Comparison of ENCODE assay signal across 24 cellular contexts in the genomic region with DNA sequence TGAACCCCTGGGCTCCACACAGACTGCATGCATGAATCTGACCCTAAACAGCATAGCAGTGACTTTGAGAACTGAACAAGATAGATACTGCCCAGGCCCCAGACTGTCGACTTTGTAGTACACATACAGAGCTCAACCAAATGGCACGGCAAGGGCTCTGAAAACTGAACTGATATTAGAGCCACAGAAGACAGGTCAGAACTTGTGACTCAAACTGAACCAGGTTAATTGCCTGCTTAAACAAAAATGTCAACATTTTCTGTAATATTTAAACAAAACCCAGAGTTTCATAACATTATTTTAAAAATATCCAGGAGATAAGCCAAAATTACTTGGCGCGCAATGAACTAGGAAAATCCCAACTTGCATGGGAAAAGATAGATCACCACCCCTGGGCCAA.
DNase-seq lines count a peak whose midpoint lies in the region; ATAC-seq, FAIRE-seq and TF ChIP-seq lines count a peak whose summit lies in the region.
"Had no signal": no experiment of that assay in that cellular context is flagged by ENCODE, and none has a peak within 500 bp of the region (broad histone marks: within the 10 kb centered on the region; RNA-seq: fewer than 3 reads in every experiment).

No MANE protein-coding gene starts in this region.

- no peaks in the 10 kb centered on the region for H3K4me1 Mint-ChIP-seq in activated CD4-positive, alpha-beta T cell treated with anti-CD3 and anti-CD28 coated beads, Interleukin-2, amount 10 ng/mL, durations not matched to agents 24 days and 14 days

- TF ChIP-seq CTCF in H1 (IDR thresholded peaks at IDR 0.05; ENCODE audit: control extremely low read depth in 1 of 3, insufficient read depth in 1 of 3, low read depth in 1 of 3, low read length in 3 of 3) (no peak), heart left ventricle (IDR thresholded peaks at IDR 0.05) (no peak)

- no peak overlapping the region for H4K8ac ChIP-seq in H1 (ENCODE audit: extremely low read depth, insufficient read depth, low read length)

- H3K14ac ChIP-seq in H1 (ENCODE audit: insufficient read length): no peak overlapping the region

- 0 out of 2 replicates have a peak overlapping the region, but pooled peaks have one; percentile 6 for H2BK20ac ChIP-seq in H1 (ENCODE audit: low read length)

- intact Hi-C loops in activated CD4-positive, alpha-beta T cell treated with anti-CD3 and anti-CD28 coated beads, Interleukin-2, amount 10 ng/mL, durations not matched to agents 24 days and 14 days (cut with micrococcal nuclease): no loop called here
- intact Hi-C loops in heart left ventricle (cut with DNase I): loop anchor here in 5 of 10 donors (2.0 to 10.0 kb wide), 6 partner anchors 54 to 104 kb away; no protein-coding TSS in a partner anchor

- no peak overlapping the region for H3K4ac ChIP-seq in H1 (replicated peaks; ENCODE audit: insufficient read length, low read depth, low read length)

- H3K4me2 ChIP-seq in H1 (ENCODE audit: insufficient read depth in 1 of 2, low read depth in 2 of 2, low read length in 2 of 2): no peak overlapping the region
- H3K4me2 ChIP-seq: BLaER1 treated with 17β-estradiol and CSF1 and Interleukin-3, amounts not matched to agents 10 nM and 100 nM had no signal

- peak overlapping the region; percentile 42 for H4K91ac ChIP-seq in H1 (replicated peaks; ENCODE audit: insufficient read length, low read length)

- CTCF ChIA-PET in H1 (lab: Charles Lee; ENCODE audit: partially characterized antibody): interaction anchor here (1.0 kb wide), 1 partner anchor 99 kb away, joined by 3 read pairs; no protein-coding TSS in a partner anchor

- no peak overlapping the region for H2BK15ac ChIP-seq in H1 (ENCODE audit: low read length)

- FAIRE-seq in H1 (lab: Jason Lieb, UNC): no peak
- FAIRE-seq: GM18507, H54, K562 had no signal

- TF ChIP-seq RAD21 in H1 (IDR thresholded peaks at IDR 0.05 in 1 of 2, conservative IDR thresholded peaks at IDR 0.05 in 1 of 2; ENCODE audit: low read depth in 2 of 2, low read length in 2 of 2): no peak

- WGBS in H1 (ENCODE audit: extremely low coverage in 1 of 2, insufficient coverage in 1 of 2, insufficient read length in 1 of 2, insufficient replicate concordance in 2 of 2, low coverage in 1 of 2, low lambda C conversion rate in 2 of 2, missing lambda C conversion rate in 1 of 2), 2 experiments: 97% methylated on average over 4 of the region's 4 CpGs; no CpG with 5 or more reads in 1 of the 2 experiments
- 64 to 76% (median 70%) methylated on average over 4 of the region's 4 CpGs for WGBS in heart left ventricle, 4 donors

- no peaks in the 10 kb centered on the region for H3K79me2 ChIP-seq in H1 (ENCODE audit: control insufficient read depth in 1 of 2, insufficient read depth in 2 of 2, low read length in 2 of 2)

- DNase-seq in activated CD4-positive, alpha-beta T cell treated with anti-CD3 and anti-CD28 coated beads, Interleukin-2, amount 10 ng/mL, durations not matched to agents 24 days and 14 days: peak; percentile 10
- no peak for DNase-seq in activated CD4-positive, alpha-beta T cell treated with anti-CD3 and anti-CD28 coated beads, Interleukin-2, amount 50 U/mL, for 48 hours
- DNase-seq in H1 (ENCODE audit: low read depth in 1 of 2, low spot score in 2 of 2) (no peak), heart left ventricle (peak in 1 of 5 donors; percentile 66), NCI-H524 (lab: John Stamatoyannopoulos, UW) (no peak)
- DNase-seq: 8988T; CD4-positive, alpha-beta memory T cell; DMS153; MM.1S; NCI-H1092; NCI-H1436 treated with DMSO at 0.1 percent for 48 hours; NCI-H1930; NCI-H226; NCI-H510A treated with DMSO at 0.1 percent for 48 hours; NCI-H774; SW 1271 had no signal

- H3K9me3 ChIP-seq in H1 (ENCODE audit: insufficient read depth in 2 of 2, low read depth in 1 of 2, low read length in 1 of 2) (no peaks in the 10 kb centered on the region), heart left ventricle (no peaks in the 10 kb centered on the region)
- H3K9me3 ChIP-seq: BLaER1 treated with 17β-estradiol and CSF1 and Interleukin-3, amounts not matched to agents 10 nM and 100 nM; SJSA1 had no signal

- no peak overlapping the region for H4K5ac ChIP-seq in H1 (ENCODE audit: insufficient read length, low read depth, low read length)

- H2BK12ac ChIP-seq in H1 (ENCODE audit: low read depth, low read length): no peak overlapping the region

- H3K9me3 Mint-ChIP-seq in activated CD4-positive, alpha-beta T cell treated with anti-CD3 and anti-CD28 coated beads, Interleukin-2, amount 10 ng/mL, durations not matched to agents 24 days and 14 days: no peaks in the 10 kb centered on the region

- no peak overlapping the region for H3K27ac Mint-ChIP-seq in activated CD4-positive, alpha-beta T cell treated with anti-CD3 and anti-CD28 coated beads, Interleukin-2, amount 10 ng/mL, durations not matched to agents 24 days and 14 days

- H3K4me1 ChIP-seq in H1 (replicated peaks in 1 of 4; ENCODE audit: control insufficient read depth in 3 of 4, insufficient read depth in 4 of 4, low read length in 3 of 4): peaks cover 4 to 14% (median 9%) of the 10 kb centered on the region in 4 experiments; a peak in 6 of 7 replicates
- H3K4me1 ChIP-seq in heart left ventricle: peaks cover 0 to 38% (median 4%) of the 10 kb centered on the region in 12 donors
- H3K4me1 ChIP-seq: SJSA1 had no signal

- ATAC-seq in heart left ventricle (peak; percentile 44 to 88 (median 66)), HG02981 (IDR thresholded peaks at IDR 0.05; ENCODE audit: unreplicated experiment) (no peak), HG02798 (IDR thresholded peaks at IDR 0.05; ENCODE audit: poor library complexity, unreplicated experiment) (no peak)
- ATAC-seq: K562, Panc1 had no signal

- H3K36me3 ChIP-seq in H1 (ENCODE audit: control insufficient read depth in 2 of 4, insufficient read depth in 4 of 4, low read length in 3 of 4): no peaks in the 10 kb centered on the region
- H3K36me3 ChIP-seq in heart left ventricle: no peaks in the 10 kb centered on the region
- H3K36me3 ChIP-seq: BLaER1 treated with 17β-estradiol and CSF1 and Interleukin-3, amounts not matched to agents 10 nM and 100 nM; SJSA1 had no signal

- no peak overlapping the region for H3K4me3 Mint-ChIP-seq in activated CD4-positive, alpha-beta T cell treated with anti-CD3 and anti-CD28 coated beads, Interleukin-2, amount 10 ng/mL, durations not matched to agents 24 days and 14 days
- H3K4me3 Mint-ChIP-seq: CD4-positive, alpha-beta memory T cell had no signal

- H3K23me2 ChIP-seq in H1 (ENCODE audit: low read depth, low read length): no peaks in the 10 kb centered on the region

- no peaks in the 10 kb centered on the region for H4K20me1 ChIP-seq in H1 (replicated peaks in 1 of 2; ENCODE audit: control insufficient read depth in 1 of 2, insufficient read depth in 2 of 2, low read length in 2 of 2)
- H4K20me1 ChIP-seq: BLaER1 treated with 17β-estradiol and CSF1 and Interleukin-3, amounts not matched to agents 10 nM and 100 nM had no signal

- H2BK120ac ChIP-seq in H1 (replicated peaks; ENCODE audit: low read depth, low read length): peak overlapping the region; percentile 87

- H3K27ac ChIP-seq in H1 (ENCODE audit: low read depth, low read length) (no peak overlapping the region), heart left ventricle (peak overlapping the region in 7 of 12 donors; percentile 20 to 57 (median 30))
- H3K27ac ChIP-seq: BLaER1 treated with 17β-estradiol and CSF1 and Interleukin-3, amounts not matched to agents 10 nM and 100 nM; SJSA1 had no signal

- no peak overlapping the region for H2BK5ac ChIP-seq in H1 (ENCODE audit: low read depth, low read length)

- H3K23ac ChIP-seq in H1 (ENCODE audit: insufficient read length): no peak overlapping the region

- POLR2A ChIA-PET in H1 (lab: Charles Lee; ENCODE audit: partially characterized antibody): no interaction called here

- TF ChIP-seq POLR2A in H1 (IDR thresholded peaks at IDR 0.05; ENCODE audit: control extremely low read depth in 1 of 2, low read depth in 2 of 2, low read length in 2 of 2) (no peak), heart left ventricle (IDR thresholded peaks at IDR 0.05) (no peak)

- H3K4me3 ChIP-seq in H1 (ENCODE audit: extremely low read depth in 1 of 4, insufficient read depth in 2 of 4, low read depth in 3 of 4, low read length in 4 of 4) (no peak overlapping the region), heart left ventricle (no peak overlapping the region)
- H3K4me3 ChIP-seq: BLaER1 treated with 17β-estradiol and CSF1 and Interleukin-3, amounts not matched to agents 10 nM and 100 nM; K562; SJSA1 had no signal

- peaks cover 30% of the 10 kb centered on the region for H3K27me3 Mint-ChIP-seq in activated CD4-positive, alpha-beta T cell treated with anti-CD3 and anti-CD28 coated beads, Interleukin-2, amount 10 ng/mL, durations not matched to agents 24 days and 14 days

- TF ChIP-seq EP300 in H1 (IDR thresholded peaks at IDR 0.05; ENCODE audit: borderline replicate concordance in 1 of 2, low read depth in 2 of 2, low read length in 2 of 2): no peak

- H3K27me3 ChIP-seq in H1 (replicated peaks in 1 of 4; ENCODE audit: control insufficient read depth in 3 of 4, extremely low read depth in 1 of 4, insufficient read depth in 3 of 4, low read length in 3 of 4): no peaks in the 10 kb centered on the region
- peaks cover 0 to 4% (median 0%) of the 10 kb centered on the region in 9 donors for H3K27me3 ChIP-seq in heart left ventricle
- H3K27me3 ChIP-seq: BLaER1 treated with 17β-estradiol and CSF1 and Interleukin-3, amounts not matched to agents 10 nM and 100 nM had no signal

- H2AK5ac ChIP-seq in H1 (ENCODE audit: low read depth, low read length): no peak overlapping the region

- H3K79me1 ChIP-seq in H1 (ENCODE audit: low read depth, low read length): no peaks in the 10 kb centered on the region; the same call in 1 of the 2 replicates

- no peak overlapping the region for H3K9ac ChIP-seq in H1 (replicated peaks in 1 of 4; ENCODE audit: extremely low read depth in 1 of 4, low read depth in 3 of 4, low read length in 3 of 4)
- H3K9ac ChIP-seq: BLaER1 treated with 17β-estradiol and CSF1 and Interleukin-3, amounts not matched to agents 10 nM and 100 nM had no signal

- H3K18ac ChIP-seq in H1 (ENCODE audit: extremely low read depth, low read length): no peak overlapping the region

- H3K36me3 Mint-ChIP-seq in activated CD4-positive, alpha-beta T cell treated with anti-CD3 and anti-CD28 coated beads, Interleukin-2, amount 10 ng/mL, durations not matched to agents 24 days and 14 days (ENCODE audit: low read depth): no peaks in the 10 kb centered on the region
- H3K36me3 Mint-ChIP-seq: CD4-positive, alpha-beta memory T cell had no signal

- no peak overlapping the region for H2AFZ ChIP-seq in H1 (ENCODE audit: low read length)

- no peak overlapping the region for H3K56ac ChIP-seq in H1 (replicated peaks; ENCODE audit: insufficient read length, low read depth, low read length)

Comparison
In these comparisons a context has a peak if more than half of its experiments do, and no peak if none do; other contexts are left out.
1. ATAC-seq: peak in heart left ventricle (4 of 4); none in HG02981 (single experiment) and HG02798 (single experiment).